Comparison of ENCODE assay signal across 8 cellular contexts in the genomic region with DNA sequence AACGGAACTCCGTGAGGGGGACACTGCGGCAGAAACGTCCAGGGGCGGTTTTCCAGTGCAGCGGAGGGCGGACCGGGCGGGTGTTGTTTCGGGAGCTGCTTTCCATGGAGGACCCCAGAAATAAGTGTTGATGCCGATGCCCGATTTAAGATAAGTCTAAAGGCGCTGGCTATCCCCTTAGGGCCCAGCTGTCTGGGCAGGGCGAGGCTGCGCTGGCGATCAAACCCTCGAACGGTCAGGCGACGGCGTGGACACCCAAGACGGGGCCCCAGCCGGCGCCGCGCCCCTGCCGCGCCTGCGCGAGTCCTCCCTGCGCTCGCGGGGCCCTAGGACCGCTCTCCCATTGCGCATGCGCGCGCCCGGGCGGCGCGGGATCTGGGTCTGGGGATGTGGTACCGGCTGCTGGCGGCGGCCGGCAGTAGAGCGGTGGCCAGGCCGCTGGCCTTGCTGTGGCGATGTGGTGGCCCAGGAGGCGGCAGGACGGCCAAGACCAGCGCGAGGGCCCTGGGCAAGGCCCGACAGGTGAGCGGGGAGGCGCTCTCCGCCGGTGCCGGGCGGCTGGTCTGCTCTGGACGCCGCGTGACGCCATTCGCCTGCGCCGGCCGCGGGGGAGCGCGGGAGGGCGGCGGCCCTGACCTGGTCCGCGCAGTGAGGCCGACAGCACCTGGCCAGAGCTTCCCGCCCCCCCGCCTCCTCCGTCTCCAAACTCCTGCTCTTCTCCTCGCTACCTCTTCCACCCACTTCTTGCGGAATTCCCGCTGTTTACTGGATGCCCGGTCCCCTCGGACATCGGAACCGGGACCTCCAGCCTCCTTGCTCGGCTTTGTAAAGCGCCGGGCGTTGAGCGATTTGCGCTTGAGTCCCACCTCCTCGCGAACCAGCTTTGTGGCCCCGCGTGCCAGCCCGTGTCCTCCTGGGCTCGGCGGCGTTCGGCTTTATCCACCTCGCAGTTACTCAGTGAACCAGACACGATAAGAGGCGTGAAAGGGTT. TPM values are rescaled to one million over a fixed set of nuclear protein-coding genes. Genes with fewer than 3 reads are reported as not detected.
DNase-seq lines count a peak whose midpoint lies in the region; ATAC-seq and TF ChIP-seq lines count a peak whose summit lies in the region.

No MANE protein-coding gene starts in this region.

- CTCF ChIA-PET in activated naive CD4-positive, alpha-beta T cell treated with anti-CD3 and anti-CD28 coated beads, Interleukin-2, amount 10 ng/mL, durations not matched to agents 7 days and 5 days (lab: Charles Lee), result no interaction called here

- TF ChIP-seq CTCF in omental fat pad (IDR thresholded peaks at IDR 0.05), result no peak

- H3K27ac ChIP-seq in temporal lobe (ENCODE audit: low read depth, low read length), result peak overlapping the region; percentile 73

- DNase-seq in GDM1 (lab: John Stamatoyannopoulos, UW) (peak; percentile 86), H7 (peak; percentile 100), M059J (ENCODE audit: low read depth) (peak; percentile 92), SK-MEL-5 (ENCODE audit: low read depth, low spot score) (peak; percentile 89), glomerular visceral epithelial cell (ENCODE audit: extremely low spot score) (peak; percentile 93), omental fat pad (ENCODE audit: low spot score) (peak; percentile 76)
- peak; percentile 91 for DNase-seq in activated naive CD4-positive, alpha-beta T cell treated with anti-CD3 and anti-CD28 coated beads, Interleukin-2, amount 10 ng/mL, durations not matched to agents 7 days and 5 days

- peaks cover 3% of the 10 kb centered on the region for H3K27me3 Mint-ChIP-seq in activated naive CD4-positive, alpha-beta T cell treated with anti-CD3 and anti-CD28 coated beads, Interleukin-2, amount 10 ng/mL, durations not matched to agents 7 days and 5 days

- peaks cover 36% of the 10 kb centered on the region for H3K4me1 Mint-ChIP-seq in activated naive CD4-positive, alpha-beta T cell treated with anti-CD3 and anti-CD28 coated beads, Interleukin-2, amount 10 ng/mL, durations not matched to agents 7 days and 5 days

- peak overlapping the region; percentile 99 for H3K27ac Mint-ChIP-seq in activated naive CD4-positive, alpha-beta T cell treated with anti-CD3 and anti-CD28 coated beads, Interleukin-2, amount 10 ng/mL, durations not matched to agents 7 days and 5 days

- in situ Hi-C loops in SK-MEL-5 (cut with HindIII; ENCODE audit: low pct_unique_long_range_greater_than_20kb, low sequenced_read_pairs), result no loop called here

- ATAC-seq in omental fat pad (ENCODE audit: low FRiP score), result peak; percentile 96

- peak overlapping the region; percentile 90 for H3K4me3 ChIP-seq in H7 (ENCODE audit: insufficient read depth, low read depth, low read length)

- H3K9me3 Mint-ChIP-seq in activated naive CD4-positive, alpha-beta T cell treated with anti-CD3 and anti-CD28 coated beads, Interleukin-2, amount 10 ng/mL, durations not matched to agents 7 days and 5 days, result peaks cover 4% of the 10 kb centered on the region

- peaks cover 20% of the 10 kb centered on the region for H3K36me3 Mint-ChIP-seq in activated naive CD4-positive, alpha-beta T cell treated with anti-CD3 and anti-CD28 coated beads, Interleukin-2, amount 10 ng/mL, durations not matched to agents 7 days and 5 days

- peaks cover 4% of the 10 kb centered on the region; the same call in 1 of the 2 replicates for H3K36me3 ChIP-seq in H7 (replicated peaks; ENCODE audit: control insufficient read depth, insufficient read depth, low read length)

- H3K27me3 ChIP-seq in H7 (ENCODE audit: control insufficient read depth, insufficient read depth, low read length), result no peaks in the 10 kb centered on the region; the same call in 1 of the 2 replicates

- peak overlapping the region; percentile 99 for H3K4me3 Mint-ChIP-seq in activated naive CD4-positive, alpha-beta T cell treated with anti-CD3 and anti-CD28 coated beads, Interleukin-2, amount 10 ng/mL, durations not matched to agents 7 days and 5 days

RNA-seq across cellular contexts. Expression of gene DEF8, which starts 24.0 kb away (rescaled TPM):
- 65.0 and 67.2 TPM in 2 replicates for total RNA-seq in H7 (2014; rRNA removed; shearing (Covaris generic))
- total RNA-seq in M059J (2014; rRNA removed; shearing (Covaris generic)), result 105 and 117 TPM in 2 replicates
- 77.9 and 82.0 TPM in 2 replicates for total RNA-seq in SK-MEL-5 (2014; rRNA removed; shearing (Covaris generic))
- polyA plus RNA-seq in SK-MEL-5 (2015; cell fraction: cytosol; rRNA removed), result 92.1 and 107 TPM in 2 replicates
- 307 and 356 TPM in 2 replicates for polyA plus RNA-seq in SK-MEL-5 (2015; cell fraction: nucleus; rRNA removed)
- total RNA-seq in omental fat pad (10 to 100 TPM; 57.2 to 94.4 (median 80.6) TPM), temporal lobe (49.9 TPM)

RNA-seq across cellular contexts. Expression of gene DBNDD1, which starts 46.7 kb away (rescaled TPM):
- 59.7 and 71.4 TPM in 2 replicates for total RNA-seq in H7 (2014; rRNA removed; shearing (Covaris generic))
- total RNA-seq in M059J (2014; rRNA removed; shearing (Covaris generic)), result 10.9 and 18.7 TPM in 2 replicates
- total RNA-seq in SK-MEL-5 (2014; rRNA removed; shearing (Covaris generic)), result 22.9 and 23.1 TPM in 2 replicates
- polyA plus RNA-seq in SK-MEL-5 (2015; cell fraction: cytosol; rRNA removed), result 81.2 and 93.1 TPM in 2 replicates
- 22.1 and 22.3 TPM in 2 replicates for polyA plus RNA-seq in SK-MEL-5 (2015; cell fraction: nucleus; rRNA removed)
- 1 to 10 TPM in 3 of 4 donors, not detected in 1; 1.4 to 5.0 (median 3.5) TPM for total RNA-seq in omental fat pad
- total RNA-seq in temporal lobe, result 12.8 TPM

RNA-seq across cellular contexts. Expression of gene TUBB3, which starts 49.4 kb away (rescaled TPM):
- 390 and 607 TPM in 2 replicates for total RNA-seq in H7 (2014; rRNA removed; shearing (Covaris generic))
- 172 and 272 TPM in 2 replicates for total RNA-seq in M059J (2014; rRNA removed; shearing (Covaris generic))
- 208 and 219 TPM in 2 replicates for total RNA-seq in SK-MEL-5 (2014; rRNA removed; shearing (Covaris generic))
- polyA plus RNA-seq in SK-MEL-5 (2015; cell fraction: cytosol; rRNA removed), result 303 and 343 TPM in 2 replicates
- polyA plus RNA-seq in SK-MEL-5 (2015; cell fraction: nucleus; rRNA removed), result 288 and 317 TPM in 2 replicates
- total RNA-seq in omental fat pad (10 to 100 TPM in 2 of 4 donors, 1 to 10 TPM in 2; 2.8 to 34.9 (median 10.5) TPM), temporal lobe (1,889 TPM)

RNA-seq across cellular contexts. Expression of gene MC1R, which starts 53.9 kb away (rescaled TPM):
- 5.6 and 6.5 TPM in 2 replicates for total RNA-seq in H7 (2014; rRNA removed; shearing (Covaris generic))
- 2.1 and 4.0 TPM in 2 replicates for total RNA-seq in M059J (2014; rRNA removed; shearing (Covaris generic))
- 14.3 and 17.2 TPM in 2 replicates for total RNA-seq in SK-MEL-5 (2014; rRNA removed; shearing (Covaris generic))
- 17.8 and 19.9 TPM in 2 replicates for polyA plus RNA-seq in SK-MEL-5 (2015; cell fraction: cytosol; rRNA removed)
- polyA plus RNA-seq in SK-MEL-5 (2015; cell fraction: nucleus; rRNA removed), result 142 and 144 TPM in 2 replicates
- total RNA-seq in omental fat pad (1 to 10 TPM; 2.5 to 7.4 (median 6.0) TPM), temporal lobe (2.7 TPM)

Comparison
In these comparisons a context has a peak if more than half of its experiments do, and no peak if none do; other contexts are left out.
1. Peak in every context shown above with its lines: DNase-seq, ATAC-seq, H3K4me3 ChIP-seq and H3K27ac ChIP-seq.